Comparison of ENCODE assay signal across 11 cellular contexts in genomic region chrX:146906166-146906565, GRCh38.
"Had no signal": no experiment of that assay in that cellular context is flagged by ENCODE, and none has a peak within 500 bp of the region (broad histone marks: within the 10 kb centered on the region; RNA-seq: fewer than 3 reads in every experiment).

No MANE protein-coding gene starts in this region.

- H3K27ac ChIP-seq: GM23248 had no signal

- H3K9me3 ChIP-seq: HAP-1 had no signal

- ATAC-seq: GM23338, HCT116 had no signal

- H3K27ac Mint-ChIP-seq: GM23338, H9, HFFc6 had no signal

- H3K4me2 ChIP-seq: GM23338 had no signal

- H3K36me3 ChIP-seq: HAP-1 had no signal

- H3K4me3 ChIP-seq: GM23248, GM23338, HAP-1 had no signal

- H3K4me1 Mint-ChIP-seq: GM23338, H9 had no signal

- DNase-seq: GM23248, GOT3, H7, H9, HCEC 1CT, HFFc6 had no signal

- H3K4me1 ChIP-seq: HAP-1 had no signal

- FAIRE-seq: H1, H54 had no signal

- H3K9me3 Mint-ChIP-seq: HFFc6 had no signal

- H3K4me3 Mint-ChIP-seq: GM23338, H9, HFFc6 had no signal

- H3K9ac ChIP-seq: GM23248 had no signal

- H2AFZ ChIP-seq: GM23248, GM23338 had no signal
